ENCODE assay signal across 15 cellular contexts in genomic region chr12:96502949-96503532, GRCh38. TPM values are rescaled to one million over a fixed set of nuclear protein-coding genes. Genes with fewer than 3 reads are reported as not detected.
DNase-seq lines count a peak whose midpoint lies in the region; ATAC-seq, FAIRE-seq and TF ChIP-seq lines count a peak whose summit lies in the region.
"Had no signal": no experiment of that assay in that cellular context is flagged by ENCODE, and none has a peak within 500 bp of the region (broad histone marks: within the 10 kb centered on the region; RNA-seq: fewer than 3 reads in every experiment).

No MANE protein-coding gene starts in this region.

- CTCF ChIA-PET in HepG2 (lab: Yijun Ruan, JAX; ENCODE audit: low intra/inter-chr PET ratio, low total read pairs) (no interaction called here), WTC11 (lab: Charles Lee) (interaction anchor here (0.5 to 1.1 kb wide), 2 partner anchors 13 to 370 kb away, joined by 3 read pairs; partner anchors contain the start of gene CFAP54)

- H3K9me3 Mint-ChIP-seq in WTC11: peaks cover 12% of the 10 kb centered on the region

- H3K9ac ChIP-seq in HepG2 (ENCODE audit: insufficient read depth, low read depth, low read length) (no peak overlapping the region), keratinocyte (ENCODE audit: control insufficient read depth, extremely low read depth, insufficient read depth, low read length) (no peak overlapping the region)
- H3K9ac ChIP-seq: BLaER1 had no signal

- H3K9me1 ChIP-seq in keratinocyte (ENCODE audit: control insufficient read depth, extremely low read depth, insufficient read depth, low read length): no peaks in the 10 kb centered on the region

- no peak overlapping the region for H3K4me2 ChIP-seq in HepG2 (ENCODE audit: low read depth, low read length)
- H3K4me2 ChIP-seq in keratinocyte (ENCODE audit: control insufficient read depth, extremely low read depth, insufficient read depth, low read depth, low read length): peak overlapping the region; percentile 42
- H3K4me2 ChIP-seq: BLaER1 had no signal

- TF ChIP-seq POLR2A in HepG2 (IDR thresholded peaks at IDR 0.05; ENCODE audit: insufficient read depth in 1 of 2, low read depth in 2 of 2, low read length in 2 of 2) (no peak), right lobe of liver (IDR thresholded peaks at IDR 0.05) (no peak)

- no peak overlapping the region for H3K4me3 ChIP-seq in HepG2 (replicated peaks in 1 of 3; ENCODE audit: insufficient read depth in 1 of 3, low read depth in 2 of 3, low read length in 3 of 3)
- H3K4me3 ChIP-seq in right lobe of liver: no peak overlapping the region
- H3K4me3 ChIP-seq in keratinocyte (ENCODE audit: control insufficient read depth in 2 of 3, extremely low read depth in 1 of 3, insufficient read depth in 2 of 3, low read depth in 1 of 3, low read length in 3 of 3): no peak overlapping the region
- H3K4me3 ChIP-seq: BLaER1, body of pancreas had no signal

- BruUV-seq in HepG2 (replicated peaks; lab: Mats Ljungman, UMichigan): no TSS peak

- no peaks in the 10 kb centered on the region for H3K27me3 ChIP-seq in HepG2 (ENCODE audit: control insufficient read depth in 1 of 2, insufficient read depth in 2 of 2, low read length in 2 of 2)
- H3K27me3 ChIP-seq in right lobe of liver: no peaks in the 10 kb centered on the region
- H3K27me3 ChIP-seq in keratinocyte (ENCODE audit: control insufficient read depth, extremely low read depth, insufficient read depth, low read length): no peaks in the 10 kb centered on the region
- H3K27me3 ChIP-seq: BLaER1, body of pancreas had no signal

- POLR2A ChIA-PET in HepG2 (lab: Yijun Ruan, JAX): no interaction called here
- POLR2A ChIA-PET in WTC11 (lab: Charles Lee): no interaction called here

- no peak overlapping the region for H3K27ac Mint-ChIP-seq in WTC11

- H3K4me1 ChIP-seq in HepG2 (ENCODE audit: insufficient read depth, low read length): peaks cover 21% of the 10 kb centered on the region
- H3K4me1 ChIP-seq in right lobe of liver: no peaks in the 10 kb centered on the region
- H3K4me1 ChIP-seq in keratinocyte (ENCODE audit: control insufficient read depth, extremely low read depth, insufficient read depth, low read length): peaks cover 28% of the 10 kb centered on the region
- H3K4me1 ChIP-seq: body of pancreas had no signal

- TF ChIP-seq CTCF in HepG2 (CRISPR knock-in tag; IDR thresholded peaks at IDR 0.05): no peak
- TF ChIP-seq CTCF in right lobe of liver (IDR thresholded peaks at IDR 0.05): no peak
- TF ChIP-seq CTCF in WTC11 (IDR thresholded peaks at IDR 0.05): no peak
- TF ChIP-seq CTCF in keratinocyte (optimal IDR thresholded peaks at IDR 0.05 in 1 of 3, IDR thresholded peaks at IDR 0.05 in 1 of 3, conservative IDR thresholded peaks at IDR 0.05 in 1 of 3; ENCODE audit: extremely low read depth in 1 of 3, insufficient read depth in 2 of 3, low read length in 3 of 3): no peak

- H3K36me3 ChIP-seq in HepG2 (replicated peaks in 1 of 2; ENCODE audit: control insufficient read depth in 1 of 2, insufficient read depth in 2 of 2, low read length in 2 of 2): no peaks in the 10 kb centered on the region
- no peaks in the 10 kb centered on the region for H3K36me3 ChIP-seq in right lobe of liver
- no peaks in the 10 kb centered on the region for H3K36me3 ChIP-seq in keratinocyte (ENCODE audit: control insufficient read depth in 2 of 2, extremely low read depth in 1 of 2, insufficient read depth in 2 of 2, low read length in 2 of 2)
- H3K36me3 ChIP-seq: BLaER1 had no signal

- H3K36me3 Mint-ChIP-seq in WTC11: peaks cover 3% of the 10 kb centered on the region; the same call in 1 of the 2 replicates

- H3K27ac ChIP-seq in HepG2 (ENCODE audit: extremely low read length, insufficient read depth, low read length) (no peak overlapping the region), right lobe of liver (no peak overlapping the region), keratinocyte (ENCODE audit: control insufficient read depth, insufficient read depth, low read length) (no peak overlapping the region)
- H3K27ac ChIP-seq: BLaER1, body of pancreas had no signal

- H3K4me3 Mint-ChIP-seq in WTC11: no peak overlapping the region

- H4K20me1 ChIP-seq in HepG2 (ENCODE audit: insufficient read depth, low read length): no peaks in the 10 kb centered on the region
- no peaks in the 10 kb centered on the region for H4K20me1 ChIP-seq in keratinocyte (ENCODE audit: control insufficient read depth, extremely low read depth, insufficient read depth, low read length)
- H4K20me1 ChIP-seq: BLaER1 had no signal

- H3K4me1 Mint-ChIP-seq in WTC11: peaks cover 12% of the 10 kb centered on the region

- TF ChIP-seq EP300 in HepG2 (IDR thresholded peaks at IDR 0.05; ENCODE audit: low read depth in 2 of 2, low read length in 2 of 2): no peak
- no peak for TF ChIP-seq EP300 in HepG2 (CRISPR knock-in tag; IDR thresholded peaks at IDR 0.05; ENCODE audit: borderline replicate concordance)

- dilution Hi-C loops in keratinocyte (cut with MboI; ENCODE audit: extremely low pct_ligation_motif_present, low sequenced_read_pairs): no loop called here

- no peak for TF ChIP-seq RAD21 in HepG2 (CRISPR knock-in tag; IDR thresholded peaks at IDR 0.05)

- H3K9me3 ChIP-seq in HepG2 (ENCODE audit: low read length): no peaks in the 10 kb centered on the region
- no peaks in the 10 kb centered on the region for H3K9me3 ChIP-seq in right lobe of liver
- H3K9me3 ChIP-seq in keratinocyte (ENCODE audit: control insufficient read depth, low read depth, low read length): no peaks in the 10 kb centered on the region
- H3K9me3 ChIP-seq: BLaER1, body of pancreas had no signal

- DNase-seq in HepG2 (ENCODE audit: low spot score): no peak
- DNase-seq in right lobe of liver: no peak
- no peak for DNase-seq in WTC11 (ENCODE audit: low spot score)
- no peak for DNase-seq in keratinocyte (ENCODE audit: low read depth, low spot score)
- DNase-seq in NCI-H1092 (lab: John Stamatoyannopoulos, UW): no peak
- DNase-seq in AG20443 (ENCODE audit: low spot score): no peak
- DNase-seq in NOMO-1 treated with DMSO at 0.1 percent for 48 hours (lab: John Stamatoyannopoulos, UW; ENCODE audit: unreplicated experiment): no peak
- DNase-seq: body of pancreas; foreskin melanocyte; NCI-H1417 treated with DMSO at 0.1 percent for 48 hours; NCI-H510A; stimulated activated CD4-positive, alpha-beta T cell treated with anti-CD3 and anti-CD28 coated beads, Interleukin-4, amount 100 ng/mL, for 1 hour; stimulated activated naive CD4-positive, alpha-beta T cell had no signal

- intact Hi-C loops in HepG2 (cut with micrococcal nuclease; ENCODE audit: unreplicated experiment) (loop anchor here (5.0 kb wide), 1 partner anchor 286 kb away; no protein-coding TSS in a partner anchor), right lobe of liver (cut with DNase I) (no loop called here)

- ATAC-seq in HepG2: no peak
- ATAC-seq in right lobe of liver: no peak
- ATAC-seq in WTC11: no peak
- ATAC-seq in GM18511 (IDR thresholded peaks at IDR 0.05; ENCODE audit: unreplicated experiment): no peak
- ATAC-seq: body of pancreas had no signal

- H2AFZ ChIP-seq in HepG2 (ENCODE audit: low read length) (no peak overlapping the region), keratinocyte (ENCODE audit: control insufficient read depth, low read length) (peak overlapping the region; percentile 24)

- peaks cover 3% of the 10 kb centered on the region; the same call in 1 of the 2 replicates for H3K27me3 Mint-ChIP-seq in WTC11 (ENCODE audit: low read depth)

- FAIRE-seq in HepG2 (lab: Jason Lieb, UNC) (no peak), keratinocyte (lab: Jason Lieb, UNC) (no peak)

- H3K79me2 ChIP-seq in HepG2 (ENCODE audit: insufficient read depth, low read length) (no peaks in the 10 kb centered on the region), keratinocyte (ENCODE audit: control insufficient read depth, insufficient read depth, low read length) (no peaks in the 10 kb centered on the region)

- 28% methylated on average over 6 of the region's 6 CpGs for WGBS in HepG2 (ENCODE audit: low lambda C conversion rate)
- WGBS in right lobe of liver (ENCODE audit: insufficient coverage, low coverage, low lambda C conversion rate, missing lambda C conversion rate): 68% methylated on average over 5 of the region's 6 CpGs

- in situ Hi-C loops in HepG2 (cut with HindIII; ENCODE audit: extremely low pct_ligation_motif_present, low pct_unique_long_range_greater_than_20kb): loop anchor here (25.0 kb wide), 1 partner anchor 291 kb away; no protein-coding TSS in a partner anchor

RNA-seq across cellular contexts. Expression of gene CFAP54, which starts 13.7 kb away (rescaled TPM):
- not detected in 2 replicates for total RNA-seq in HepG2 (2016; rRNA removed; fragmentation: Illumina TruSeq; extraction: Trizol)
- not detected in 2 replicates for total RNA-seq in HepG2 (2016; cell fraction: cytosol; rRNA removed; fragmentation: Illumina TruSeq; extraction: Trizol; ENCODE audit: low read depth)
- not detected in 2 replicates for total RNA-seq in HepG2 (2016; cell fraction: insoluble cytoplasmic fraction; rRNA removed; fragmentation: Illumina TruSeq; extraction: Trizol)
- not detected in 2 replicates for total RNA-seq in HepG2 (2016; cell fraction: membrane; rRNA removed; fragmentation: Illumina TruSeq; extraction: Trizol)
- not detected in 2 replicates for total RNA-seq in HepG2 (2016; cell fraction: nucleus; rRNA removed; fragmentation: Illumina TruSeq; extraction: Trizol)
- polyA plus RNA-seq in HepG2 (2011; rRNA removed): not detected in 2 replicates
- polyA plus RNA-seq in HepG2 (2011; cell fraction: cytosol; rRNA removed): not detected in 2 replicates
- polyA plus RNA-seq in HepG2 (2011; cell fraction: nucleus; rRNA removed): not detected in 2 replicates
- polyA plus RNA-seq in HepG2 (2012): not detected in 2 replicates
- polyA plus RNA-seq in HepG2 (2016; cell fraction: cytosol; fragmentation: Illumina TruSeq; extraction: Trizol; ENCODE audit: low read depth): not detected in 2 replicates
- not detected in 2 replicates for polyA plus RNA-seq in HepG2 (2016; cell fraction: insoluble cytoplasmic fraction; fragmentation: Illumina TruSeq; extraction: Trizol; ENCODE audit: low read depth)
- polyA plus RNA-seq in HepG2 (2016; cell fraction: membrane; fragmentation: Illumina TruSeq; extraction: Trizol; ENCODE audit: low read depth): not detected in 2 replicates
- not detected in 2 replicates for polyA plus RNA-seq in HepG2 (2016; cell fraction: nucleus; fragmentation: Illumina TruSeq; extraction: Trizol; ENCODE audit: insufficient read depth, low read depth)
- 0.16 TPM in 1 of 2 replicates, not detected in the other for polyA minus RNA-seq in HepG2 (2011; rRNA and poly(A)+ RNA removed; ENCODE audit: low replicate concordance)
- not detected in 2 replicates for polyA minus RNA-seq in HepG2 (2011; cell fraction: cytosol; rRNA and poly(A)+ RNA removed)
- not detected in 2 replicates for polyA minus RNA-seq in HepG2 (2011; cell fraction: nucleus; rRNA and poly(A)+ RNA removed)
- under 1 TPM; 0.09 to 0.34 (median 0.13) TPM for total RNA-seq in right lobe of liver
- total RNA-seq in WTC11 (2021): 0.09 to 0.34 TPM (median 0.32 TPM) in 3 replicates
- polyA plus RNA-seq in keratinocyte: 0.46 to 1.2 TPM (median 0.77 TPM) in 3 replicates
- polyA plus RNA-seq in keratinocyte (2011; ENCODE audit: low read depth): 0.35 TPM
- polyA plus RNA-seq in keratinocyte (2011; cell fraction: cytosol; rRNA removed): 0.21 and 0.35 TPM in 2 replicates
- polyA plus RNA-seq in keratinocyte (2011; cell fraction: nucleus; rRNA removed): 0.84 and 1.1 TPM in 2 replicates
- polyA plus RNA-seq in keratinocyte (2012; ENCODE audit: low replicate concordance): 0.89 TPM in 1 of 2 replicates, not detected in the other
- polyA minus RNA-seq in keratinocyte: 0.79 to 4.8 TPM (median 4.4 TPM) in 3 replicates
- polyA minus RNA-seq in keratinocyte (2011; cell fraction: cytosol; rRNA and poly(A)+ RNA removed): 1.3 TPM
- 1.1 and 3.5 TPM in 2 replicates for polyA minus RNA-seq in keratinocyte (2011; cell fraction: nucleus; rRNA and poly(A)+ RNA removed)

Comparison
In these comparisons a context has a peak if more than half of its experiments do, and no peak if none do; other contexts are left out.
1. Of the 50 proteins assayed by ChIP-seq in both HepG2 and WTC11: peak only in HepG2: none; only in WTC11: ZNF512; in both: none; in neither: 49.